Comparison of ENCODE assay signal across 12 cellular contexts in genomic region chr14:21165670-21166069, GRCh38. TPM values are rescaled to one million over a fixed set of nuclear protein-coding genes. Genes with fewer than 3 reads are reported as not detected.
DNase-seq lines count a peak whose midpoint lies in the region; ATAC-seq, FAIRE-seq and TF ChIP-seq lines count a peak whose summit lies in the region.
"Not testable (repeated sequence)": the region's sequence is repeated elsewhere in the genome, so short reads cannot be mapped to it uniquely, and the experiment has no call there.
"Had no signal": no experiment of that assay in that cellular context is flagged by ENCODE, and none has a peak within 500 bp of the region (broad histone marks: within the 10 kb centered on the region; RNA-seq: fewer than 3 reads in every experiment).

No MANE protein-coding gene starts in this region.

- intact Hi-C loops in endothelial cell of umbilical vein (cut with micrococcal nuclease); Right ventricle myocardium inferior (cut with DNase I); heart right ventricle (cut with DNase I): not testable (repeated sequence)

- not testable (repeated sequence) for H3K79me2 ChIP-seq in astrocyte (ENCODE audit: insufficient read depth, low read length); endothelial cell of umbilical vein (ENCODE audit: control insufficient read depth, insufficient read depth, low read length)

- not testable (repeated sequence) for H3K4me1 Mint-ChIP-seq in astrocyte (ENCODE audit: low read depth, unreplicated experiment)

- not testable (repeated sequence) for H3K9ac ChIP-seq in astrocyte (ENCODE audit: low read length); endothelial cell of umbilical vein (replicated peaks; ENCODE audit: extremely low read depth, insufficient read depth, low read length)

- H3K36me3 Mint-ChIP-seq in astrocyte (ENCODE audit: low read depth, unreplicated experiment), result not testable (repeated sequence)

- ATAC-seq in Right ventricle myocardium inferior, result peak; percentile 79
- ATAC-seq in heart right ventricle, result peak; percentile 47 to 90 (median 65)

- not testable (repeated sequence) for H3K4me3 ChIP-seq in astrocyte (ENCODE audit: insufficient read depth, low read depth, low read length); endothelial cell of umbilical vein (replicated peaks in 1 of 3; ENCODE audit: insufficient read depth in 1 of 3, low read depth in 1 of 3, low read length in 3 of 3); heart right ventricle

- H2AFZ ChIP-seq in astrocyte (ENCODE audit: low read depth, low read length); endothelial cell of umbilical vein (ENCODE audit: low read depth, low read length): not testable (repeated sequence)

- DNase-seq in GM12892 (ENCODE audit: insufficient read length); astrocyte (ENCODE audit: low read depth); Right ventricle myocardium inferior (ENCODE audit: missing footprints); heart right ventricle: not testable (repeated sequence)
- DNase-seq in brain pericyte (ENCODE audit: low read depth, low spot score), result peak; percentile 12
- peak; percentile 1 for DNase-seq in endothelial cell of umbilical vein (ENCODE audit: low read depth, low spot score)
- DNase-seq in renal cortical epithelial cell (ENCODE audit: low read depth), result peak; percentile 4

- not testable (repeated sequence) for TF ChIP-seq POLR2A in GM12892 (IDR thresholded peaks at IDR 0.05; ENCODE audit: low read depth, low read length); endothelial cell of umbilical vein (IDR thresholded peaks at IDR 0.05; ENCODE audit: low read depth, low read length)

- CTCF ChIA-PET in endothelial cell of umbilical vein (lab: Charles Lee), result not testable (repeated sequence)

- H3K27me3 ChIP-seq in astrocyte (ENCODE audit: insufficient read depth, low read length) (peaks cover 11% of the 10 kb centered on the region), endothelial cell of umbilical vein (ENCODE audit: control insufficient read depth in 2 of 2, insufficient read depth in 2 of 2, low read length in 2 of 2) (peaks cover 24 to 26% of the 10 kb centered on the region in 2 experiments), heart right ventricle (peaks cover 0 to 16% (median 4%) of the 10 kb centered on the region in 7 donors)

- not testable (repeated sequence) for H3K9me1 ChIP-seq in endothelial cell of umbilical vein (replicated peaks; ENCODE audit: control insufficient read depth, extremely low read depth, insufficient read depth, low read length)

- H3K9me3 ChIP-seq in astrocyte (ENCODE audit: insufficient read depth, low read depth, low read length); endothelial cell of umbilical vein (replicated peaks; ENCODE audit: control insufficient read depth, insufficient read depth, low read length); heart right ventricle: not testable (repeated sequence)

- POLR2A ChIA-PET in endothelial cell of umbilical vein (lab: Charles Lee), result not testable (repeated sequence)

- H3K9me3 Mint-ChIP-seq in astrocyte (ENCODE audit: unreplicated experiment), result not testable (repeated sequence)

- H3K27ac Mint-ChIP-seq in astrocyte (ENCODE audit: unreplicated experiment), result not testable (repeated sequence)

- H3K27ac ChIP-seq in astrocyte (ENCODE audit: low read depth, low read length); endothelial cell of umbilical vein (ENCODE audit: insufficient read depth, low read depth, low read length); heart right ventricle: not testable (repeated sequence)

- WGBS in heart right ventricle, 2 donors, result 19 to 100% methylated on average over 1 of the region's 1 CpG

- H3K4me3 Mint-ChIP-seq in astrocyte (ENCODE audit: unreplicated experiment), result not testable (repeated sequence)

- H3K27me3 Mint-ChIP-seq in astrocyte (ENCODE audit: low read depth, unreplicated experiment), result peaks cover 21% of the 10 kb centered on the region

- not testable (repeated sequence) for TF ChIP-seq CTCF in astrocyte (IDR thresholded peaks at IDR 0.05; ENCODE audit: insufficient read depth, low read depth, low read length); endothelial cell of umbilical vein (IDR thresholded peaks at IDR 0.05; ENCODE audit: extremely low read depth in 1 of 2, insufficient read depth in 1 of 2, low read depth in 1 of 2, low read length in 2 of 2); heart right ventricle (IDR thresholded peaks at IDR 0.05)

- BruUV-seq in endothelial cell of umbilical vein (replicated peaks; lab: Mats Ljungman, UMichigan), result not testable (repeated sequence)

- not testable (repeated sequence) for H4K20me1 ChIP-seq in astrocyte (ENCODE audit: insufficient read depth, low read length); endothelial cell of umbilical vein (replicated peaks; ENCODE audit: control insufficient read depth, extremely low read depth, insufficient read depth, low read length)

- dilution Hi-C loops in endothelial cell of umbilical vein (cut with MboI; ENCODE audit: extremely low pct_ligation_motif_present, low sequenced_read_pairs), result not testable (repeated sequence)

- H3K36me3 ChIP-seq in astrocyte (ENCODE audit: insufficient read depth, low read length); endothelial cell of umbilical vein (ENCODE audit: control insufficient read depth in 2 of 2, extremely low read depth in 1 of 2, insufficient read depth in 2 of 2, low read length in 2 of 2); heart right ventricle: not testable (repeated sequence)

- H3K4me2 ChIP-seq in astrocyte (ENCODE audit: low read length); endothelial cell of umbilical vein (ENCODE audit: insufficient read depth, low read length): not testable (repeated sequence)

- FAIRE-seq in GM12892 (lab: Jason Lieb, UNC) (peak; percentile 40), astrocyte (lab: Jason Lieb, UNC) (peak; percentile 23), endothelial cell of umbilical vein (lab: Jason Lieb, UNC) (peak; percentile 54)

- not testable (repeated sequence) for H3K4me1 ChIP-seq in astrocyte (ENCODE audit: insufficient read depth, low read length); endothelial cell of umbilical vein (ENCODE audit: control insufficient read depth, extremely low read depth, insufficient read depth, low read length); heart right ventricle

RNA-seq across cellular contexts. Expression of gene OR5AU1, which starts 9.8 kb away (rescaled TPM):
- polyA plus RNA-seq in GM12892 (2012; ENCODE audit: missing spikeins), result not detected
- total RNA-seq in astrocyte, result not detected in 2 replicates
- not detected in 2 replicates for total RNA-seq in endothelial cell of umbilical vein
- not detected in 2 replicates for polyA plus RNA-seq in endothelial cell of umbilical vein
- not detected in 2 replicates for polyA plus RNA-seq in endothelial cell of umbilical vein (2011; cell fraction: cytosol; rRNA removed)
- not detected in 2 replicates for polyA plus RNA-seq in endothelial cell of umbilical vein (2011; cell fraction: nucleus; rRNA removed)
- polyA plus RNA-seq in endothelial cell of umbilical vein (2012), result not detected in 2 replicates
- polyA minus RNA-seq in endothelial cell of umbilical vein, result not detected in 2 replicates
- polyA minus RNA-seq in endothelial cell of umbilical vein (2011; cell fraction: cytosol; rRNA and poly(A)+ RNA removed), result not detected
- polyA minus RNA-seq in endothelial cell of umbilical vein (2011; cell fraction: nucleus; rRNA and poly(A)+ RNA removed), result not detected in 2 replicates
- total RNA-seq in Right ventricle myocardium inferior, result not detected
- not detected for total RNA-seq in heart right ventricle
- polyA plus RNA-seq in heart right ventricle, result not detected
- total RNA-seq in renal cortical epithelial cell, result not detected in 2 replicates
- total RNA-seq: CD4-positive, alpha-beta T cell; CD8-positive, alpha-beta memory T cell; HFFc6 had no signal
- polyA plus RNA-seq: A549; CD14-positive monocyte; CD8-positive, alpha-beta memory T cell had no signal
